ENCODE assay signal across 32 cellular contexts in the genomic region with DNA sequence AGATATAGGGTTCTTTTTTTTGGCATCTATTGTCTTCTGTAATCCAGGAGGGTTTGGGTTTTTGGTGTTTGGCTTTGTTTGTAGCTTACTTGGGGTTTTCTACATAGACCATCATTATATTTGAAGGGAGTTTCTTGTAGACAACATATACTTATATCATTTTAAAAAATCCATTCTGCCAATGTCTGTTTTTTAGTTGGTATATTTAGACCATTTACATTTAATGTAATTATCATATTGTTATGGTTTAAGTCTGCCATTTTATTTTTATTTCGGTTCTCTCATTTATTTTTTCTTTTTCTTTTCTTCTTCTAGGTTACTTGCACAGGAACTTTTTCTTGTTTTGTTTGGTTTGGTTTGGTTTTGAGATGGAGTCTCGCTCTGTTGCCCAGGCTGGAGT.
"Had no signal": no experiment of that assay in that cellular context is flagged by ENCODE, and none has a peak within 500 bp of the region (broad histone marks: within the 10 kb centered on the region; RNA-seq: fewer than 3 reads in every experiment).

No MANE protein-coding gene starts in this region.

- ATAC-seq: activated naive CD4-positive, alpha-beta T cell treated with anti-CD3 and anti-CD28 coated beads, Interleukin-2, amount 50 U/mL, for 72 hours; activated naive CD8-positive, alpha-beta T cell treated with anti-CD3 and anti-CD28 coated beads, Interleukin-2, amount 50 U/mL, for 24 hours; activated T-cell treated with anti-CD3 and anti-CD28 coated beads, Interleukin-2, amount 50 U/mL, for 4 hours; activated T-cell treated with anti-CD3 and anti-CD28 coated beads, Interleukin-2, amount 50 U/mL, for 72 hours; activated T-helper 17 cell treated with anti-CD3 and anti-CD28 coated beads, Interleukin-2, amount 50 U/mL, for 72 hours; body of pancreas had no signal

- H3K4me1 ChIP-seq: adrenal gland, ascending aorta, breast epithelium had no signal

- H3K4me3 ChIP-seq: adrenal gland, ascending aorta, body of pancreas, breast epithelium, cardiac muscle cell had no signal

- DNase-seq: activated effector memory CD4-positive, alpha-beta T cell treated with anti-CD3 and anti-CD28 coated beads, Interleukin-2, amount 50 U/mL, for 16 hours; activated effector memory CD4-positive, alpha-beta T cell treated with Interleukin-2 at 50 U/mL for 16 hours; activated gamma-delta T cell; activated gamma-delta T cell treated with Interleukin-2 at 50 U/mL for 16 hours; activated naive CD4-positive, alpha-beta T cell; activated naive CD4-positive, alpha-beta T cell treated with anti-CD3 and anti-CD28 coated beads for 36 hours; activated naive CD4-positive, alpha-beta T cell treated with anti-CD3 and anti-CD28 coated beads, Interleukin-2, amount 10 ng/mL, durations not matched to agents 7 days and 5 days; activated naive CD4-positive, alpha-beta T cell treated with anti-CD3 and anti-CD28 coated beads, Interleukin-2, amount 50 U/mL, for 16 hours; activated naive CD4-positive, alpha-beta T cell treated with Interleukin-2 at 50 U/mL for 16 hours; activated naive CD8-positive, alpha-beta T cell treated with anti-CD3 and anti-CD28 coated beads for 36 hours; activated naive CD8-positive, alpha-beta T cell treated with anti-CD3 and anti-CD28 coated beads, Interleukin-2, amount 10 ng/mL, durations not matched to agents 7 days and 5 days; activated naive CD8-positive, alpha-beta T cell treated with anti-CD3 and anti-CD28 coated beads, Interleukin-2, amount 50 U/mL, for 24 hours; activated T-cell treated with anti-CD3 and anti-CD28 coated beads, Interleukin-2, amount 50 U/mL, for 24 hours; activated T-cell treated with anti-CD3 and anti-CD28 coated beads, Interleukin-2, amount 50 U/mL, for 4 hours; activated T-cell treated with anti-CD3 and anti-CD28 coated beads, Interleukin-2, amount 50 U/mL, for 48 hours; activated T-cell treated with anti-CD3 and anti-CD28 coated beads, Interleukin-2, amount 50 U/mL, for 72 hours; adrenal gland; amniotic stem cell; amygdala; anterior cingulate cortex; aorta; body of pancreas; brain microvascular endothelial cell; caudate nucleus; central memory CD4-positive, alpha-beta T cell; cerebellar nuclear complex had no signal

- H3K27ac ChIP-seq: adrenal gland, ascending aorta, body of pancreas, brain microvascular endothelial cell, breast epithelium, cardiac muscle cell had no signal

- H3K27me3 ChIP-seq: adrenal gland, ascending aorta, body of pancreas, brain microvascular endothelial cell, breast epithelium had no signal

- FAIRE-seq: bronchial epithelial cell had no signal

- H3K36me3 ChIP-seq: adrenal gland, ascending aorta, brain microvascular endothelial cell, breast epithelium, cardiac muscle cell had no signal
